ENCODE assay signal across 24 cellular contexts in the genomic region with DNA sequence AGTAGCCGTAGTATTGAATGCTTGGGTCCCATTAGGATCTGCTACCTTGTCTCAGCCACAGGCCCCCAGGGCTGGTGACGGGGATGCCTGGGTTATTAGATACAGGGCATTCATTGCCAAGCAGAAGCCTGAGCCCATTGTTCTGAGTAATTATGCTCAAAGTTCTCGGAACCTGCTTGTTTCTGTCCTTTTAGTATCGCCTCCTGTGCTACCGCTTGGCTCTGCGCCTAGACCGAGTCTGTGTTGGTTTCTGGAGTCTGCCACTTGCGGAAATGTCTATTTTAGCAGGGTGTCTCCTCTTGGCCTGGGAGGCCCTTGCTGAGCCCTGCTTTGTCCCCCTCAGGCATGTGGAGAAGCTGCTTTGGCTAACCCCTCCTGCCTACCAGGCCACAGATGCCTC.
DNase-seq lines count a peak whose midpoint lies in the region; ATAC-seq and TF ChIP-seq lines count a peak whose summit lies in the region.
"Had no signal": no experiment of that assay in that cellular context is flagged by ENCODE, and none has a peak within 500 bp of the region (broad histone marks: within the 10 kb centered on the region; RNA-seq: fewer than 3 reads in every experiment).

No MANE protein-coding gene starts in this region.

- intact Hi-C loops in psoas muscle (cut with DNase I), result no loop called here

- H3K4me1 ChIP-seq in GM23338 (ENCODE audit: insufficient read depth) (peaks cover 7% of the 10 kb centered on the region; the same call in 1 of the 2 replicates), right atrium auricular region (no peaks in the 10 kb centered on the region), psoas muscle (no peaks in the 10 kb centered on the region)
- H3K4me1 ChIP-seq: testis had no signal

- H3K27me3 ChIP-seq in GM23338 (ENCODE audit: insufficient read depth) (no peaks in the 10 kb centered on the region), right atrium auricular region (no peaks in the 10 kb centered on the region), psoas muscle (ENCODE audit: insufficient read depth in 3 of 3, low read length in 2 of 3) (peaks cover 0 to 4% (median 0%) of the 10 kb centered on the region in 3 donors)
- H3K27me3 ChIP-seq: neutrophil, testis had no signal

- no peaks in the 10 kb centered on the region for H3K79me2 ChIP-seq in GM23338 (replicated peaks; ENCODE audit: insufficient read depth)

- ATAC-seq in GM23338 (no peak), psoas muscle (peak in 3 of 4 donors; percentile 54 to 68 (median 56)), GM19452 (IDR thresholded peaks at IDR 0.05; ENCODE audit: unreplicated experiment) (no peak)
- ATAC-seq: activated CD8-positive, alpha-beta memory T cell treated with anti-CD3 and anti-CD28 coated beads, Interleukin-2, amount 10 ng/mL, durations not matched to agents 7 days and 5 days; effector memory CD8-positive, alpha-beta T cell; left colon; stimulated activated naive B cell treated with anti-CD40 and anti-IgM and Interleukin-4, amounts not matched to agents 10 μg/mL and 1 μg/mL and 100 μg/mL, for 72 hours had no signal

- no peaks in the 10 kb centered on the region; the same call in 2 of the 3 replicates for H3K36me3 Mint-ChIP-seq in GM23338 (ENCODE audit: low read depth)
- no peaks in the 10 kb centered on the region for H3K36me3 Mint-ChIP-seq in activated T-cell treated with anti-CD3 and anti-CD28 coated beads, Interleukin-2, amount 50 U/mL, for 24 hours (ENCODE audit: low read depth)
- H3K36me3 Mint-ChIP-seq in nephron progenitor cell (ENCODE audit: low read depth), result peaks cover 1% of the 10 kb centered on the region
- H3K36me3 Mint-ChIP-seq: activated CD8-positive, alpha-beta memory T cell treated with anti-CD3 and anti-CD28 coated beads, Interleukin-2, amount 10 ng/mL, durations not matched to agents 7 days and 5 days; activated naive CD8-positive, alpha-beta T cell treated with anti-CD3 and anti-CD28 coated beads, Interleukin-2, amount 10 ng/mL, durations not matched to agents 7 days and 5 days; CD4-positive, alpha-beta memory T cell; stimulated activated naive B cell treated with anti-CD40 and anti-IgM and Interleukin-4, amounts not matched to agents 10 μg/mL and 1 μg/mL and 100 μg/mL, for 72 hours had no signal

- DNase-seq in GM23338 (ENCODE audit: low spot score), result no peak
- peak; percentile 33 for DNase-seq in astrocyte of the hippocampus (ENCODE audit: low read depth, low spot score)
- peak; percentile 66 for DNase-seq in right atrium auricular region (ENCODE audit: low spot score)
- peak; percentile 48 to 58 for DNase-seq in psoas muscle
- no peak for DNase-seq in A172 (ENCODE audit: low spot score)
- DNase-seq in activated T-cell treated with anti-CD3 and anti-CD28 coated beads, Interleukin-2, amount 50 U/mL, for 24 hours, result no peak
- DNase-seq in nephron progenitor cell, result no peak
- DNase-seq: activated CD4-positive, alpha-beta T cell treated with anti-CD3 and anti-CD28 coated beads, Interleukin-2, amount 10 ng/mL, durations not matched to agents 24 days and 14 days; activated CD8-positive, alpha-beta memory T cell treated with anti-CD3 and anti-CD28 coated beads, Interleukin-2, amount 10 ng/mL, durations not matched to agents 7 days and 5 days; activated naive CD8-positive, alpha-beta T cell treated with anti-CD3 and anti-CD28 coated beads, Interleukin-2, amount 10 ng/mL, durations not matched to agents 7 days and 5 days; CD4-positive, alpha-beta memory T cell; DMS79; effector memory CD8-positive, alpha-beta T cell; left colon; NCI-H1048; NCI-H2029 treated with DMSO at 0.1 percent for 48 hours; NCI-H446 treated with DMSO at 0.1 percent for 48 hours; stimulated activated CD4-positive, alpha-beta T cell treated with anti-CD3 and anti-CD28 coated beads, Interleukin-2, amount 100 ng/mL, for 48 hours; stimulated activated naive B cell treated with anti-CD40 and anti-IgM and Interleukin-4, amounts not matched to agents 10 μg/mL and 1 μg/mL and 100 μg/mL, for 72 hours; testis had no signal

- H2AFZ ChIP-seq in GM23338, result peak overlapping the region; percentile 47; the same call in 1 of the 2 replicates

- no peaks in the 10 kb centered on the region for H3F3A ChIP-seq in GM23338 (replicated peaks; ENCODE audit: low read depth)

- H3K27me3 Mint-ChIP-seq in GM23338 (ENCODE audit: insufficient read depth, low read depth, poor library complexity), result peaks cover 3% of the 10 kb centered on the region
- no peaks in the 10 kb centered on the region for H3K27me3 Mint-ChIP-seq in activated T-cell treated with anti-CD3 and anti-CD28 coated beads, Interleukin-2, amount 50 U/mL, for 24 hours
- H3K27me3 Mint-ChIP-seq in nephron progenitor cell (ENCODE audit: low read depth, poor library complexity), result peaks cover 8% of the 10 kb centered on the region
- H3K27me3 Mint-ChIP-seq: activated CD4-positive, alpha-beta T cell treated with anti-CD3 and anti-CD28 coated beads, Interleukin-2, amount 10 ng/mL, durations not matched to agents 24 days and 14 days; activated CD8-positive, alpha-beta memory T cell treated with anti-CD3 and anti-CD28 coated beads, Interleukin-2, amount 10 ng/mL, durations not matched to agents 7 days and 5 days; activated naive CD8-positive, alpha-beta T cell treated with anti-CD3 and anti-CD28 coated beads, Interleukin-2, amount 10 ng/mL, durations not matched to agents 7 days and 5 days; CD4-positive, alpha-beta memory T cell; effector memory CD8-positive, alpha-beta T cell; stimulated activated naive B cell treated with anti-CD40 and anti-IgM and Interleukin-4, amounts not matched to agents 10 μg/mL and 1 μg/mL and 100 μg/mL, for 72 hours had no signal

- H3K9me3 Mint-ChIP-seq in GM23338 (peaks cover 4% of the 10 kb centered on the region; the same call in 2 of the 3 replicates), nephron progenitor cell (peaks cover 20% of the 10 kb centered on the region)
- peaks cover 11% of the 10 kb centered on the region for H3K9me3 Mint-ChIP-seq in activated T-cell treated with anti-CD3 and anti-CD28 coated beads, Interleukin-2, amount 50 U/mL, for 24 hours
- H3K9me3 Mint-ChIP-seq: activated naive CD8-positive, alpha-beta T cell treated with anti-CD3 and anti-CD28 coated beads, Interleukin-2, amount 10 ng/mL, durations not matched to agents 7 days and 5 days had no signal

- no peaks in the 10 kb centered on the region for H3K9me3 ChIP-seq in right atrium auricular region
- no peaks in the 10 kb centered on the region for H3K9me3 ChIP-seq in psoas muscle
- H3K9me3 ChIP-seq: neutrophil, testis had no signal

- H4K20me1 ChIP-seq in GM23338 (replicated peaks; ENCODE audit: insufficient read depth), result no peaks in the 10 kb centered on the region

- H3K4me1 Mint-ChIP-seq in GM23338 (peaks cover 8% of the 10 kb centered on the region), nephron progenitor cell (peaks cover 8% of the 10 kb centered on the region)
- no peaks in the 10 kb centered on the region for H3K4me1 Mint-ChIP-seq in activated T-cell treated with anti-CD3 and anti-CD28 coated beads, Interleukin-2, amount 50 U/mL, for 24 hours (ENCODE audit: low read depth)
- H3K4me1 Mint-ChIP-seq: activated CD4-positive, alpha-beta T cell treated with anti-CD3 and anti-CD28 coated beads, Interleukin-2, amount 10 ng/mL, durations not matched to agents 24 days and 14 days; activated CD8-positive, alpha-beta memory T cell treated with anti-CD3 and anti-CD28 coated beads, Interleukin-2, amount 10 ng/mL, durations not matched to agents 7 days and 5 days; activated naive CD8-positive, alpha-beta T cell treated with anti-CD3 and anti-CD28 coated beads, Interleukin-2, amount 10 ng/mL, durations not matched to agents 7 days and 5 days; CD4-positive, alpha-beta memory T cell; stimulated activated naive B cell treated with anti-CD40 and anti-IgM and Interleukin-4, amounts not matched to agents 10 μg/mL and 1 μg/mL and 100 μg/mL, for 72 hours had no signal

- H3K4me2 ChIP-seq in GM23338, result no peak overlapping the region

- no peak overlapping the region for H3K4me3 ChIP-seq in GM23338
- no peak overlapping the region for H3K4me3 ChIP-seq in right atrium auricular region
- no peak overlapping the region for H3K4me3 ChIP-seq in psoas muscle
- H3K4me3 ChIP-seq: SK-N-MC, testis had no signal

- no peaks in the 10 kb centered on the region for H3K36me3 ChIP-seq in GM23338 (ENCODE audit: insufficient read depth)
- no peaks in the 10 kb centered on the region for H3K36me3 ChIP-seq in right atrium auricular region
- no peaks in the 10 kb centered on the region for H3K36me3 ChIP-seq in psoas muscle (ENCODE audit: insufficient read depth in 1 of 2, low read depth in 1 of 2)
- H3K36me3 ChIP-seq: neutrophil had no signal

- WGBS in psoas muscle, 3 donors, result 65 to 73% (median 73%) methylated on average over 8 of the region's 8 CpGs

- peaks cover 39% of the 10 kb centered on the region; the same call in 1 of the 2 replicates for H3K9me2 ChIP-seq in GM23338 (ENCODE audit: insufficient read depth)

- H3K4me3 Mint-ChIP-seq in GM23338, result no peak overlapping the region
- H3K4me3 Mint-ChIP-seq in activated T-cell treated with anti-CD3 and anti-CD28 coated beads, Interleukin-2, amount 50 U/mL, for 24 hours, result no peak overlapping the region
- no peak overlapping the region for H3K4me3 Mint-ChIP-seq in nephron progenitor cell
- H3K4me3 Mint-ChIP-seq: activated CD4-positive, alpha-beta T cell treated with anti-CD3 and anti-CD28 coated beads, Interleukin-2, amount 10 ng/mL, durations not matched to agents 24 days and 14 days; activated CD8-positive, alpha-beta memory T cell treated with anti-CD3 and anti-CD28 coated beads, Interleukin-2, amount 10 ng/mL, durations not matched to agents 7 days and 5 days; activated naive CD8-positive, alpha-beta T cell treated with anti-CD3 and anti-CD28 coated beads, Interleukin-2, amount 10 ng/mL, durations not matched to agents 7 days and 5 days; CD4-positive, alpha-beta memory T cell; effector memory CD8-positive, alpha-beta T cell; stimulated activated naive B cell treated with anti-CD40 and anti-IgM and Interleukin-4, amounts not matched to agents 10 μg/mL and 1 μg/mL and 100 μg/mL, for 72 hours had no signal

- H3K27ac Mint-ChIP-seq in GM23338 (no peak overlapping the region), nephron progenitor cell (no peak overlapping the region)
- no peak overlapping the region for H3K27ac Mint-ChIP-seq in activated T-cell treated with anti-CD3 and anti-CD28 coated beads, Interleukin-2, amount 50 U/mL, for 24 hours
- H3K27ac Mint-ChIP-seq: activated CD4-positive, alpha-beta T cell treated with anti-CD3 and anti-CD28 coated beads, Interleukin-2, amount 10 ng/mL, durations not matched to agents 24 days and 14 days; activated CD8-positive, alpha-beta memory T cell treated with anti-CD3 and anti-CD28 coated beads, Interleukin-2, amount 10 ng/mL, durations not matched to agents 7 days and 5 days; activated naive CD8-positive, alpha-beta T cell treated with anti-CD3 and anti-CD28 coated beads, Interleukin-2, amount 10 ng/mL, durations not matched to agents 7 days and 5 days; activated T-helper 2 cell treated with anti-CD3 and anti-CD28 coated beads, Interferon-gamma antibody, Interleukin-2, Interleukin-4, amounts not matched to agents 10 μg/mL and 5 μg/mL and 100 μg/mL, durations not matched to agents 14 hours and 24 hours and 36 hours; CD4-positive, alpha-beta memory T cell; effector memory CD8-positive, alpha-beta T cell; stimulated activated naive B cell treated with anti-CD40 and anti-IgM and Interleukin-4, amounts not matched to agents 10 μg/mL and 1 μg/mL and 100 μg/mL, for 72 hours had no signal

- TF ChIP-seq CTCF in GM23338 (conservative IDR thresholded peaks at IDR 0.05; ENCODE audit: low read depth in 2 of 2) (no peak), right atrium auricular region (IDR thresholded peaks at IDR 0.05) (no peak), psoas muscle (IDR thresholded peaks at IDR 0.05) (no peak), nephron progenitor cell (IDR thresholded peaks at IDR 0.05) (no peak)

- H3K27ac ChIP-seq in GM23338 (ENCODE audit: low read depth) (no peak overlapping the region), right atrium auricular region (no peak overlapping the region), psoas muscle (no peak overlapping the region)
- H3K27ac ChIP-seq: neutrophil, SK-N-MC, testis had no signal

Comparison
In these comparisons a context has a peak if more than half of its experiments do, and no peak if none do; other contexts are left out.
1. ATAC-seq: peak in psoas muscle (3 of 4); none in GM23338 (single experiment) and GM19452 (single experiment).
2. DNase-seq: peak in astrocyte of the hippocampus (single experiment), right atrium auricular region (single experiment) and psoas muscle (2 of 2); none in GM23338 (single experiment), A172 (single experiment), activated T-cell treated with anti-CD3 and anti-CD28 coated beads, Interleukin-2, amount 50 U/mL, for 24 hours (single experiment) and nephron progenitor cell (single experiment).